In the genomic region with DNA sequence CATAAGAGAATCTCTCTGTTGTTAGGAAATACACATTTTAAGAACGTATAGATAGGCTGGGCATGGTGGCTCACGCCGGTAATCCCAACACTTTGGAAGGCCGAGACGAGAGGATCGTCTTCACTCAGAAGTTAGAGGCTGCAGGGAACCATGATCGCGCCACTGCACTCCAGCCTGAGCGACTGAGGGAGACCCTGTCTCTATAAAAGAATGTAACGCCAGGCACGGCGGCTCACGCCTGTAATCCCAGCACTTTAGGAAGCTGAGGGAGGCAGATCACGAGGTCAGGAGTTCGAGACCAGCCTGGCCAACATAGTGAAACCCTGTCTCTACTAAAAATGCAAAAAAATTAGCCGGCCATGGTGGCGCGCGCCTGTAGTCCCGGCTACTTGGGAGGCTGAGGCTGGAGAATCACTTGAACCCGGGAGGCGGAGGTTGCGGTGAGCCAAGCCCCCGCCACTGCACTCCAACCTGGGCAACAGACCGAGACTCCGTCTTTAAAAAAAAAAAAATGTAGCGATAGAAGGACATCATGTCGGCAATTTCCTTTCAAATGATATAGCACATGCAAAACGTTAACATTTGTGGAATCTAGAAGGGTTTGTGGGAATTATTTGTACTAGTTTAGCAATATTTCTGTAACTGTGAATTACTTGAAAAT, we compare ENCODE assay signal across 8 cellular contexts. TPM values are rescaled to one million over a fixed set of nuclear protein-coding genes. Genes with fewer than 3 reads are reported as not detected.
A peak's percentile ranks its signal among the peaks of the same experiment; 100 is the strongest.
DNase-seq lines count a peak whose midpoint lies in the region; ATAC-seq and TF ChIP-seq lines count a peak whose summit lies in the region.

No MANE protein-coding gene starts in this region.

- no peak overlapping the region for H3K27ac ChIP-seq in H9 (ENCODE audit: insufficient read length, low read depth, low read length)

- POLR2A ChIA-PET in activated CD4-positive, alpha-beta memory T cell treated with anti-CD3 and anti-CD28 coated beads for 36 hours (lab: Charles Lee), result interaction anchor here (0.6 to 1.5 kb wide), 8 partner anchors 9 to 742 kb away, joined by 3 to 6 read pairs (median 3); partner anchors contain the start of genes CTNNB1, ZNF620 and ZNF621

- H3K4me1 ChIP-seq in H9 (ENCODE audit: insufficient read depth, low read length), result 0 out of 2 replicates have a peak, but pooled peaks cover 2% of the 10 kb centered on the region
- peaks cover 17% of the 10 kb centered on the region for H3K4me1 ChIP-seq in skeletal muscle satellite cell (ENCODE audit: control insufficient read depth, insufficient read depth, low read length)

- H3K27me3 Mint-ChIP-seq in H9 (ENCODE audit: low read depth), result peaks cover 3% of the 10 kb centered on the region; the same call in 1 of the 2 replicates
- H3K27me3 Mint-ChIP-seq in activated CD4-positive, alpha-beta memory T cell treated with anti-CD3 and anti-CD28 coated beads for 36 hours, result peaks cover 1% of the 10 kb centered on the region

- H3K4me2 ChIP-seq in H9 (ENCODE audit: insufficient read depth, insufficient read length, low read length) (peak overlapping the region; percentile 37), skeletal muscle satellite cell (ENCODE audit: low read length) (peak overlapping the region; percentile 80)

- no peak overlapping the region for H4K8ac ChIP-seq in H9 (replicated peaks; ENCODE audit: insufficient read length, low read depth, low read length)

- no peak overlapping the region for H3K56ac ChIP-seq in H9 (ENCODE audit: insufficient read length, low read depth, low read length)

- no peak overlapping the region for H2BK5ac ChIP-seq in H9 (ENCODE audit: insufficient read length, low read length)

- H3K27me3 ChIP-seq in H9 (ENCODE audit: insufficient read depth, low read length) (no peaks in the 10 kb centered on the region), skeletal muscle satellite cell (ENCODE audit: control insufficient read depth, insufficient read depth, low read length) (no peaks in the 10 kb centered on the region)

- peaks cover 21 to 31% of the 10 kb centered on the region in 2 experiments for H3K4me1 Mint-ChIP-seq in H9
- H3K4me1 Mint-ChIP-seq in activated CD4-positive, alpha-beta memory T cell treated with anti-CD3 and anti-CD28 coated beads for 36 hours (ENCODE audit: low read depth), result peaks cover 55% of the 10 kb centered on the region

- peak overlapping the region; percentile 98 for H3K4me3 ChIP-seq in skeletal muscle satellite cell (ENCODE audit: low read length)

- no peak overlapping the region for H2BK120ac ChIP-seq in H9 (ENCODE audit: low read depth, low read length, poor library complexity, severe bottlenecking)

- H3K9me3 ChIP-seq in H9 (ENCODE audit: control insufficient read depth, low read depth, low read length) (no peaks in the 10 kb centered on the region), skeletal muscle satellite cell (replicated peaks; ENCODE audit: low read length) (no peaks in the 10 kb centered on the region)

- H3K36me3 Mint-ChIP-seq in H9 (ENCODE audit: insufficient read depth in 1 of 3, low read depth in 3 of 3), result peaks cover 27 to 41% (median 35%) of the 10 kb centered on the region in 3 experiments
- H3K36me3 Mint-ChIP-seq in activated CD4-positive, alpha-beta memory T cell treated with anti-CD3 and anti-CD28 coated beads for 36 hours, result peaks cover 35% of the 10 kb centered on the region

- no peak overlapping the region for H2AK5ac ChIP-seq in H9 (ENCODE audit: insufficient read length, low read length)

- H2AFZ ChIP-seq in H9 (ENCODE audit: low read length), result no peak overlapping the region

- ATAC-seq in left ventricle myocardium superior (no peak), GM18868 (IDR thresholded peaks at IDR 0.05; ENCODE audit: unreplicated experiment) (no peak)

- H3K79me2 ChIP-seq in H9 (ENCODE audit: insufficient read depth, low read length), result peaks cover 10% of the 10 kb centered on the region; the same call in 1 of the 2 replicates

- H3K14ac ChIP-seq in H9 (ENCODE audit: insufficient read depth, low read length), result no peak overlapping the region

- no peak overlapping the region for H2BK20ac ChIP-seq in H9 (ENCODE audit: low read depth, low read length, poor library complexity, severe bottlenecking)

- no peak for TF ChIP-seq CTCF in H9 (conservative IDR thresholded peaks at IDR 0.05)

- no peak overlapping the region for H3K18ac ChIP-seq in H9 (ENCODE audit: insufficient read length, low read depth, low read length)

- H2BK15ac ChIP-seq in H9 (ENCODE audit: low read depth, low read length), result no peak overlapping the region

- no peak overlapping the region for H3K4ac ChIP-seq in H9 (ENCODE audit: low read depth, low read length)

- H3K36me3 ChIP-seq in skeletal muscle satellite cell (ENCODE audit: insufficient read depth, low read length), result peaks cover 39% of the 10 kb centered on the region

- no peaks in the 10 kb centered on the region for H3K9me3 Mint-ChIP-seq in H9
- no peaks in the 10 kb centered on the region for H3K9me3 Mint-ChIP-seq in activated CD4-positive, alpha-beta memory T cell treated with anti-CD3 and anti-CD28 coated beads for 36 hours

- no peak overlapping the region for H3K23ac ChIP-seq in H9 (ENCODE audit: insufficient read length, low read depth, low read length)

- intact Hi-C loops in activated CD4-positive, alpha-beta memory T cell treated with anti-CD3 and anti-CD28 coated beads for 36 hours (cut with micrococcal nuclease), result loop anchor here (10.0 kb wide), 2 partner anchors 748 to 1558 kb away; no protein-coding TSS in a partner anchor
- intact Hi-C loops in left ventricle myocardium superior (cut with micrococcal nuclease), result no loop called here

- no peak overlapping the region for H4K91ac ChIP-seq in H9 (ENCODE audit: insufficient read length, low read depth, low read length)

- H3K9ac ChIP-seq in H9 (ENCODE audit: extremely low read depth, insufficient read length, low read length) (peak overlapping the region; percentile 88), skeletal muscle satellite cell (ENCODE audit: low read depth, low read length) (peak overlapping the region; percentile 100)

- H3K79me1 ChIP-seq in H9 (ENCODE audit: insufficient read depth, low read depth, low read length, poor library complexity, severe bottlenecking), result no peaks in the 10 kb centered on the region

- CTCF ChIA-PET in activated CD4-positive, alpha-beta memory T cell treated with anti-CD3 and anti-CD28 coated beads for 36 hours (lab: Charles Lee), result interaction anchor here (1.4 to 2.1 kb wide), 2 partner anchors 21 to 148 kb away, joined by 5 read pairs; partner anchors contain the start of gene ZNF619

- H3K23me2 ChIP-seq in H9 (ENCODE audit: insufficient read length, low read depth, low read length, poor library complexity, severe bottlenecking), result peaks cover 11% of the 10 kb centered on the region

- DNase-seq in H9, result no peak
- no peak for DNase-seq in activated CD4-positive, alpha-beta memory T cell treated with anti-CD3 and anti-CD28 coated beads for 36 hours
- DNase-seq in left ventricle myocardium superior, result peak; percentile 31
- DNase-seq in midbrain (lab: John Stamatoyannopoulos, UW), result no peak
- no peak for DNase-seq in NCI-H1417 (lab: John Stamatoyannopoulos, UW)
- no peak for DNase-seq in HT-29 (ENCODE audit: low spot score)

- no peak overlapping the region for H3T11ph ChIP-seq in H9 (ENCODE audit: low read length)

- H3K27ac Mint-ChIP-seq in H9, result peak overlapping the region; percentile 94 to 97 (median 94)
- peak overlapping the region; percentile 86 for H3K27ac Mint-ChIP-seq in activated CD4-positive, alpha-beta memory T cell treated with anti-CD3 and anti-CD28 coated beads for 36 hours

- H2BK12ac ChIP-seq in H9 (ENCODE audit: insufficient read length, low read depth, low read length), result no peak overlapping the region

- peaks cover 2% of the 10 kb centered on the region for H4K20me1 ChIP-seq in H9 (ENCODE audit: control insufficient read depth, insufficient read depth, insufficient read length)

- no peak overlapping the region for H4K5ac ChIP-seq in H9 (ENCODE audit: insufficient read length, low read depth, low read length)

- H3K4me3 Mint-ChIP-seq in H9, result peak overlapping the region; percentile 81 to 85
- H3K4me3 Mint-ChIP-seq in activated CD4-positive, alpha-beta memory T cell treated with anti-CD3 and anti-CD28 coated beads for 36 hours, result peak overlapping the region; percentile 77

- no CpG with 5 or more reads among the region's 29 CpGs for WGBS in H9 (ENCODE audit: extremely low coverage, insufficient read length, low lambda C conversion rate)

RNA-seq across cellular contexts. Expression of gene RPL14, which starts 0.7 kb away (rescaled TPM):
- total RNA-seq in H9 (2021), result 2,490 and 2,505 TPM in 2 replicates
- total RNA-seq in activated CD4-positive, alpha-beta memory T cell treated with anti-CD3 and anti-CD28 coated beads for 36 hours, result 1,000 to 10,000 TPM; 2,924 to 2,949 TPM
- 1,099 TPM for total RNA-seq in left ventricle myocardium superior
- 295 and 431 TPM in 2 replicates for total RNA-seq in skeletal muscle satellite cell (2012; rRNA removed)
- total RNA-seq in HT-29 (2014; rRNA removed; shearing (Covaris generic)), result 332 and 345 TPM in 2 replicates

RNA-seq across cellular contexts. Expression of gene ZNF619, which starts 20.5 kb away (rescaled TPM):
- 4.3 and 4.8 TPM in 2 replicates for total RNA-seq in H9 (2021)
- total RNA-seq in activated CD4-positive, alpha-beta memory T cell treated with anti-CD3 and anti-CD28 coated beads for 36 hours, result 1 to 10 TPM; 7.4 to 8.3 TPM
- 4.3 TPM for total RNA-seq in left ventricle myocardium superior
- total RNA-seq in skeletal muscle satellite cell (2012; rRNA removed), result 2.8 TPM in 2 replicates
- 0.81 and 1.4 TPM in 2 replicates for total RNA-seq in HT-29 (2014; rRNA removed; shearing (Covaris generic))

RNA-seq across cellular contexts. Expression of gene ZNF620, which starts 49.4 kb away (rescaled TPM):
- total RNA-seq in H9 (2021) (27.1 and 27.5 TPM in 2 replicates), left ventricle myocardium superior (1.7 TPM)
- total RNA-seq in activated CD4-positive, alpha-beta memory T cell treated with anti-CD3 and anti-CD28 coated beads for 36 hours, result 1 to 10 TPM; 2.9 to 3.7 TPM
- total RNA-seq in skeletal muscle satellite cell (2012; rRNA removed), result 0.44 and 0.76 TPM in 2 replicates
- 2.1 and 2.8 TPM in 2 replicates for total RNA-seq in HT-29 (2014; rRNA removed; shearing (Covaris generic))
